Comparison of ENCODE assay signal across 8 cellular contexts in genomic region chr3:193190387-193190786, GRCh38. TPM values are rescaled to one million over a fixed set of nuclear protein-coding genes. Genes with fewer than 3 reads are reported as not detected.
DNase-seq lines count a peak whose midpoint lies in the region; ATAC-seq and TF ChIP-seq lines count a peak whose summit lies in the region.

No MANE protein-coding gene starts in this region.

- no peak overlapping the region for H3K23ac ChIP-seq in neuronal stem cell (ENCODE audit: low read depth, low read length, poor library complexity)

- H3K27ac ChIP-seq in neuronal stem cell (replicated peaks; ENCODE audit: low read length) = no peak overlapping the region
- no peak overlapping the region for H3K27ac ChIP-seq in ascending aorta

- no peak overlapping the region for H3K14ac ChIP-seq in neuronal stem cell (ENCODE audit: low read length)

- H2BK5ac ChIP-seq in neuronal stem cell (ENCODE audit: low read length) = no peak overlapping the region

- H3K36me3 Mint-ChIP-seq in chondrocyte (ENCODE audit: low read depth) = no peaks in the 10 kb centered on the region

- peak; percentile 57 for ATAC-seq in HG02678 (IDR thresholded peaks at IDR 0.05; ENCODE audit: unreplicated experiment)

- H3K36me3 ChIP-seq in neuronal stem cell (replicated peaks in 1 of 2; ENCODE audit: control insufficient read depth in 2 of 2, insufficient read depth in 2 of 2, low read length in 2 of 2) = no peaks in the 10 kb centered on the region
- no peaks in the 10 kb centered on the region for H3K36me3 ChIP-seq in ascending aorta

- no peaks in the 10 kb centered on the region for H3K4me1 Mint-ChIP-seq in chondrocyte (ENCODE audit: low read depth)

- H4K91ac ChIP-seq in neuronal stem cell (ENCODE audit: low read depth, low read length, poor library complexity) = no peak overlapping the region

- H3K4me3 ChIP-seq in neuronal stem cell (ENCODE audit: low read length in 2 of 2) (no peak overlapping the region), ascending aorta (no peak overlapping the region)

- peak; percentile 36 for DNase-seq in NCI-H2029 treated with DMSO at 0.1 percent for 48 hours (lab: John Stamatoyannopoulos, UW)
- DNase-seq in NCI-H2029 (lab: John Stamatoyannopoulos, UW) = no peak
- DNase-seq in NCI-H345 treated with DMSO at 0.1 percent for 48 hours (lab: John Stamatoyannopoulos, UW; ENCODE audit: unreplicated experiment) = peak; percentile 24
- DNase-seq in chondrocyte (ENCODE audit: low spot score) = no peak
- peak; percentile 52 for DNase-seq in neuronal stem cell (ENCODE audit: low spot score)
- no peak for DNase-seq in activated gamma-delta T cell treated with Interleukin-2 at 50 U/mL for 16 hours
- DNase-seq in ascending aorta (ENCODE audit: low spot score in 2 of 2) = no peak

- H3K9me3 ChIP-seq in neuronal stem cell (replicated peaks in 1 of 2; ENCODE audit: control insufficient read depth in 2 of 2, insufficient read depth in 1 of 2, low read depth in 1 of 2, low read length in 2 of 2) (no peaks in the 10 kb centered on the region), ascending aorta (no peaks in the 10 kb centered on the region)

- H2BK15ac ChIP-seq in neuronal stem cell (ENCODE audit: low read length) = no peak overlapping the region

- H3K4me3 Mint-ChIP-seq in chondrocyte (ENCODE audit: unreplicated experiment) = no peak overlapping the region

- no peaks in the 10 kb centered on the region for H3K4me1 ChIP-seq in neuronal stem cell (ENCODE audit: control insufficient read depth in 2 of 2, insufficient read depth in 1 of 2, low read depth in 1 of 2, low read length in 2 of 2)
- H3K4me1 ChIP-seq in ascending aorta = no peaks in the 10 kb centered on the region

- no peak overlapping the region for H3K4ac ChIP-seq in neuronal stem cell (ENCODE audit: low read length)

- H2BK120ac ChIP-seq in neuronal stem cell (ENCODE audit: low read depth, low read length) = no peak overlapping the region

- H3K27me3 ChIP-seq in neuronal stem cell (ENCODE audit: control insufficient read depth in 3 of 3, insufficient read depth in 3 of 3, low read depth in 1 of 3, low read length in 3 of 3) (no peaks in the 10 kb centered on the region), ascending aorta (no peaks in the 10 kb centered on the region)

- intact Hi-C loops in ascending aorta (cut with DNase I) = no loop called here

- peak; percentile 53 for TF ChIP-seq CTCF in chondrocyte (IDR thresholded peaks at IDR 0.05)
- TF ChIP-seq CTCF in ascending aorta (IDR thresholded peaks at IDR 0.05) = peak in 1 of 3 experiments; percentile 14

- H3K27me3 Mint-ChIP-seq in chondrocyte (ENCODE audit: low read depth) = peaks cover 21% of the 10 kb centered on the region

- no peak overlapping the region for H3K4me2 ChIP-seq in neuronal stem cell (ENCODE audit: insufficient read depth, low read length, poor library complexity, severe bottlenecking)

- H2AK5ac ChIP-seq in neuronal stem cell (ENCODE audit: low read depth, low read length) = no peak overlapping the region

- no peaks in the 10 kb centered on the region for H3K79me1 ChIP-seq in neuronal stem cell (ENCODE audit: low read depth, low read length)

- no peak overlapping the region for H2BK12ac ChIP-seq in neuronal stem cell (ENCODE audit: low read length)

- no peaks in the 10 kb centered on the region for H3K9me3 Mint-ChIP-seq in chondrocyte (ENCODE audit: low read depth)

- H4K8ac ChIP-seq in neuronal stem cell (ENCODE audit: low read depth, low read length) = no peak overlapping the region

- H3K9ac ChIP-seq in neuronal stem cell (ENCODE audit: low read depth, low read length, poor library complexity) = no peak overlapping the region

- H2AFZ ChIP-seq in neuronal stem cell (ENCODE audit: low read length) = no peak overlapping the region

- no peak overlapping the region for H3K18ac ChIP-seq in neuronal stem cell (ENCODE audit: low read length)

- H3K27ac Mint-ChIP-seq in chondrocyte (ENCODE audit: unreplicated experiment) = no peak overlapping the region

RNA-seq across cellular contexts. Expression of gene PLAAT1, which starts 50.6 kb away (rescaled TPM):
- total RNA-seq in chondrocyte (0.80 to 2.4 TPM (median 1.6 TPM) in 3 replicates), ascending aorta (not detected)
- polyA plus RNA-seq in neuronal stem cell (2013, experiment 1 of 2) = 2.5 TPM
- polyA plus RNA-seq in neuronal stem cell (2013, experiment 2 of 2) = 2.7 TPM

Comparison
In these comparisons a context has a peak if more than half of its experiments do, and no peak if none do; other contexts are left out.
1. DNase-seq: peak in NCI-H2029 treated with DMSO at 0.1 percent for 48 hours (single experiment), NCI-H345 treated with DMSO at 0.1 percent for 48 hours (single experiment) and neuronal stem cell (single experiment); none in NCI-H2029 (single experiment), chondrocyte (single experiment), activated gamma-delta T cell treated with Interleukin-2 at 50 U/mL for 16 hours (single experiment) and ascending aorta (0 of 2).